Comparison of ENCODE assay signal across 8 cellular contexts in the genomic region with DNA sequence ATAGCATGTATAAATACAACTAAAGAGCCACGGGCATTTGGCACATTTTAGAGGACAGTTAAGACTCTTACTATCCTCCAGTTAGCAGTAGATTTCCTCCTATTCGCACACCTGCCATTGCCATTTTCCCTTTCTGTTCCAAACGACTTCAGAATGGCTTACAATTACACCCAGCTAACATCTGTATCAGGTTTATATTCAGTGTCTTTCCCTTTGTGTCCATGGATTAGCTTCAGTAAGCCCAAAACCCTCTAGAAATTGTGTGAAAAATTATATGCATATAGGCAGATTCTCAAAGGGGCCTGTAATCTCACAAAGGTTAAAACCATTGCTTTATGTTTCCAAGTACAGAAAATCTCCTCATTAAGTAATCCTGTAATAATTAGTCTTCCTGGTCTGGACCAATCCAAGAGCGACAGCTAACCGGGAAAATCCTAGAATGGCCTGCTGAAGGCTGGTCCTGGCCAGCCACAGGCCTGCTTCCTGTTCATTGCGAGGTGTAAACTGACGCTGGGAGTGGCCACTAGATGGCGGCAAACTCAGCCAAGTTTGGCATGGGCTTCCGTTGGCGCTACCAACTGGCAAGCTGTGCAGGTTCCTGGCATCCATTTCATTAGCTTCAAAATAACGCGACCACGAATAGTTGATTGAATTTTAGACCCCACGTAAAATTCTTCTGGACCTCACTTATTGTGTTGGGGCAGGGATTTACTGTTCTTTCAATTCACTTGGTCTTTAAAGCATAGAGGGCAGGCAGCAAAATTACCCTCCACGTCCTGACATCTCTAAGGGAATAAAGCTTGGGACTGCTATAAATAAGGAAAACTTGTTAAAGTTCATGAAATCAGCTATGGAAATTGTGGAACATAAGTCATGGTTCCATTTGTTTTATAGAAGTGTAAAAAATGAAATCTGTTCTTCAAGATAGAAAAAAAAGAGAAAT. TPM values are rescaled to one million over a fixed set of nuclear protein-coding genes. Genes with fewer than 3 reads are reported as not detected.
A peak's percentile ranks its signal among the peaks of the same experiment; 100 is the strongest.
DNase-seq lines count a peak whose midpoint lies in the region; ATAC-seq and TF ChIP-seq lines count a peak whose summit lies in the region.

No MANE protein-coding gene starts in this region.

- DNase-seq in BJ (ENCODE audit: low read depth) = peak; percentile 29
- DNase-seq in GM19240 (ENCODE audit: insufficient read length, low spot score) = peak; percentile 56
- DNase-seq in NCI-H69 (lab: John Stamatoyannopoulos, UW) = peak; percentile 83
- DNase-seq in activated CD4-positive, alpha-beta T cell treated with anti-CD3 and anti-CD28 coated beads, Interleukin-2, amount 50 U/mL, for 1 hour = peak; percentile 94
- peak; percentile 84 to 93 for DNase-seq in dermis microvascular lymphatic vessel endothelial cell (ENCODE audit: low read depth in 2 of 2)
- DNase-seq in medulla oblongata (ENCODE audit: extremely low spot score) = peak; percentile 94
- peak; percentile 76 for DNase-seq in stimulated activated CD8-positive, alpha-beta memory T cell treated with anti-CD3 and anti-CD28 coated beads, Interleukin-15, amount 100 ng/mL, for 24 hours (ENCODE audit: low read depth)

- CTCF ChIA-PET in BJ (lab: Yijun Ruan, JAX) = interaction anchor here (0.6 to 5.7 kb wide), 54 partner anchors 11 to 944 kb away, joined by 3 to 97 read pairs (median 5); a partner anchor contains a TSS

- peaks cover 2% of the 10 kb centered on the region; the same call in 1 of the 2 replicates for H3K27me3 ChIP-seq in BJ (ENCODE audit: control insufficient read depth, insufficient read depth, low read length)

- POLR2A ChIA-PET in BJ (lab: Charles Lee) = interaction anchor here (0.8 kb wide), 1 partner anchor 11 kb away, joined by 3 read pairs; no protein-coding TSS in a partner anchor

- no peak overlapping the region for H3K4me3 ChIP-seq in BJ (ENCODE audit: low read depth, low read length)

- peak; percentile 89 for ATAC-seq in HG03469 (IDR thresholded peaks at IDR 0.05; ENCODE audit: unreplicated experiment)

- no peaks in the 10 kb centered on the region for H3K36me3 ChIP-seq in BJ (ENCODE audit: control insufficient read depth, insufficient read depth, low read length)

- peak; percentile 95 for TF ChIP-seq CTCF in BJ (IDR thresholded peaks at IDR 0.05; ENCODE audit: insufficient read depth, low read depth, low read length)

RNA-seq across cellular contexts. Expression of a gene that starts 17.1 kb away (rescaled TPM):
- 0.06 TPM in 1 of 2 replicates, not detected in the other for polyA plus RNA-seq in BJ (2011; rRNA removed)
- not detected in 2 replicates for polyA minus RNA-seq in BJ (2011; rRNA and poly(A)+ RNA removed)
- 10.5 and 11.9 TPM in 2 replicates for total RNA-seq in dermis microvascular lymphatic vessel endothelial cell

Comparison
In these comparisons a context has a peak if more than half of its experiments do, and no peak if none do; other contexts are left out.
1. DNase-seq: peak in every context shown above with its lines; median percentile 94 in activated CD4-positive, alpha-beta T cell treated with anti-CD3 and anti-CD28 coated beads, Interleukin-2, amount 50 U/mL, for 1 hour; 94 in medulla oblongata; 88 in dermis microvascular lymphatic vessel endothelial cell; 83 in NCI-H69; 76 in stimulated activated CD8-positive, alpha-beta memory T cell treated with anti-CD3 and anti-CD28 coated beads, Interleukin-15, amount 100 ng/mL, for 24 hours; 56 in GM19240; 29 in BJ.